In genomic region chr20:1810926-1811620, GRCh38 we compare ENCODE assay signal across 9 cellular contexts.
DNase-seq lines count a peak whose midpoint lies in the region; ATAC-seq and TF ChIP-seq lines count a peak whose summit lies in the region.
"Had no signal": no experiment of that assay in that cellular context is flagged by ENCODE, and none has a peak within 500 bp of the region (broad histone marks: within the 10 kb centered on the region; RNA-seq: fewer than 3 reads in every experiment).

No MANE protein-coding gene starts in this region.

- DNase-seq in MG63 = peak; percentile 50
- peak; percentile 57 for DNase-seq in mammary epithelial cell
- no peak for DNase-seq in HuH-7 (ENCODE audit: low spot score)
- DNase-seq in SJCRH30 = no peak
- DNase-seq in NCI-H2171 treated with DMSO at 0.1 percent for 48 hours (lab: John Stamatoyannopoulos, UW) = no peak

- H3K4me3 ChIP-seq in MG63 (no peak overlapping the region), mammary epithelial cell (replicated peaks in 1 of 3; ENCODE audit: insufficient read depth in 1 of 3, low read depth in 2 of 3, low read length in 3 of 3) (no peak overlapping the region), liver (ENCODE audit: low read depth in 1 of 3, low read length in 3 of 3) (no peak overlapping the region), thymus (ENCODE audit: low read length) (no peak overlapping the region), SJCRH30 (no peak overlapping the region)

- intact Hi-C loops in mammary epithelial cell (cut with micrococcal nuclease) = no loop called here

- no peaks in the 10 kb centered on the region for H4K20me1 ChIP-seq in mammary epithelial cell (ENCODE audit: insufficient read depth, low read length)

- H3K27ac ChIP-seq in mammary epithelial cell (ENCODE audit: insufficient read depth, low read depth, low read length) (peak overlapping the region; percentile 87), liver (ENCODE audit: low read depth in 1 of 2, low read length in 2 of 2) (peak overlapping the region; percentile 49 to 72), thymus (ENCODE audit: low read depth) (peak overlapping the region; percentile 8), SJCRH30 (no peak overlapping the region)

- peak overlapping the region; percentile 61 for H3K9ac ChIP-seq in mammary epithelial cell (ENCODE audit: insufficient read depth, low read length)
- H3K9ac ChIP-seq in liver (ENCODE audit: low read depth in 1 of 2, low read length in 2 of 2) = no peak overlapping the region

- H3K4me2 ChIP-seq in mammary epithelial cell (ENCODE audit: insufficient read depth, low read depth, low read length) = peak overlapping the region; percentile 17

- TF ChIP-seq RAD21 in liver (IDR thresholded peaks at IDR 0.05) = no peak

- H3K27me3 ChIP-seq in MG63 (no peaks in the 10 kb centered on the region), mammary epithelial cell (ENCODE audit: insufficient read depth, low read length) (no peaks in the 10 kb centered on the region), liver (ENCODE audit: control insufficient read depth in 4 of 4, insufficient read depth in 4 of 4, low read length in 3 of 4) (no peaks in the 10 kb centered on the region), thymus (ENCODE audit: control insufficient read depth, insufficient read depth) (no peaks in the 10 kb centered on the region), SJCRH30 (peaks cover 4% of the 10 kb centered on the region; the same call in 1 of the 2 replicates)

- BruUV-seq in mammary epithelial cell (replicated peaks; lab: Mats Ljungman, UMichigan) = no TSS peak

- dilution Hi-C loops in mammary epithelial cell (cut with HindIII; ENCODE audit: low sequenced_read_pairs) = no loop called here

- TF ChIP-seq CTCF in mammary epithelial cell (conservative IDR thresholded peaks at IDR 0.05 in 1 of 2, IDR thresholded peaks at IDR 0.05 in 1 of 2; ENCODE audit: extremely low read depth in 1 of 2, insufficient read depth in 1 of 2, low read depth in 1 of 2, low read length in 2 of 2) = no peak
- no peak for TF ChIP-seq CTCF in liver (IDR thresholded peaks at IDR 0.05; ENCODE audit: low read depth, low read length, missing input control)

- H3K4me1 ChIP-seq in mammary epithelial cell (ENCODE audit: insufficient read depth, low read length) (peaks cover 78% of the 10 kb centered on the region), liver (ENCODE audit: control insufficient read depth in 4 of 4, insufficient read depth in 4 of 4, low read length in 3 of 4) (peaks cover 7 to 29% (median 15%) of the 10 kb centered on the region in 4 donors), thymus (ENCODE audit: control insufficient read depth, insufficient read depth, low read length) (peaks cover under 1% of the 10 kb centered on the region), SJCRH30 (no peaks in the 10 kb centered on the region)

- 13% methylated on average over 5 of the region's 7 CpGs for WGBS in mammary epithelial cell (ENCODE audit: low coverage, missing lambda C conversion rate)
- 28% methylated on average over 7 of the region's 7 CpGs for WGBS in liver
- WGBS in thymus = 14% methylated on average over 7 of the region's 7 CpGs

- H3K9me3 ChIP-seq in MG63 = no peaks in the 10 kb centered on the region
- no peaks in the 10 kb centered on the region for H3K9me3 ChIP-seq in mammary epithelial cell (replicated peaks; ENCODE audit: insufficient read depth, low read length)
- no peaks in the 10 kb centered on the region for H3K9me3 ChIP-seq in liver (ENCODE audit: control insufficient read depth in 4 of 4, low read length in 3 of 4)
- H3K9me3 ChIP-seq in thymus (ENCODE audit: control insufficient read depth) = no peaks in the 10 kb centered on the region
- H3K9me3 ChIP-seq in SJCRH30 (replicated peaks) = no peaks in the 10 kb centered on the region

- H2AFZ ChIP-seq in mammary epithelial cell (ENCODE audit: low read depth, low read length) = peak overlapping the region; percentile 72

- in situ Hi-C loops in mammary epithelial cell (cut with MboI; ENCODE audit: low sequenced_read_pairs in 2 of 2) = no loop called here

- H3K36me3 ChIP-seq in MG63 = no peaks in the 10 kb centered on the region
- H3K36me3 ChIP-seq in mammary epithelial cell (ENCODE audit: insufficient read depth, low read length) = no peaks in the 10 kb centered on the region
- no peaks in the 10 kb centered on the region for H3K36me3 ChIP-seq in liver (ENCODE audit: control insufficient read depth in 4 of 4, insufficient read depth in 3 of 4, low read depth in 1 of 4, low read length in 3 of 4)
- H3K36me3 ChIP-seq in thymus (ENCODE audit: control insufficient read depth, insufficient read depth) = no peaks in the 10 kb centered on the region
- H3K36me3 ChIP-seq in SJCRH30 = no peaks in the 10 kb centered on the region

- no peak for ATAC-seq in HG03095 (IDR thresholded peaks at IDR 0.05; ENCODE audit: unreplicated experiment)
- ATAC-seq: HCT116 had no signal

- no peaks in the 10 kb centered on the region for H3K79me2 ChIP-seq in mammary epithelial cell (ENCODE audit: insufficient read depth, low read length)

- CTCF ChIA-PET in mammary epithelial cell (lab: Charles Lee; ENCODE audit: low non-redundant PET) = interaction anchor here (0.6 kb wide), 1 partner anchor 89 kb away, joined by 3 read pairs; no protein-coding TSS in a partner anchor

TF ChIP-seq in liver, 16 proteins besides CTCF, POLR2A, EP300 and RAD21:
- peak; percentile 11 for TF ChIP-seq SP1 (IDR thresholded peaks at IDR 0.05)
- peak in 1 of 2 donors; percentile 26 for TF ChIP-seq HNF4A (conservative IDR thresholded peaks at IDR 0.05)
- TF ChIP-seq MAX (IDR thresholded peaks at IDR 0.05) = peak; percentile 62
- no peak for TF ChIP-seq JUND (IDR thresholded peaks at IDR 0.05)
- TF ChIP-seq RXRA (IDR thresholded peaks at IDR 0.05) = peak; percentile 13 to 45
- TF ChIP-seq FOXA1 (IDR thresholded peaks at IDR 0.05) = no peak
- TF ChIP-seq YY1 (IDR thresholded peaks at IDR 0.05) = no peak
- no peak for TF ChIP-seq GABPA (IDR thresholded peaks at IDR 0.05 in 1 of 2, conservative IDR thresholded peaks at IDR 0.05 in 1 of 2)
- TF ChIP-seq ZBTB33 (IDR thresholded peaks at IDR 0.05) = no peak
- no peak for TF ChIP-seq ATF3 (IDR thresholded peaks at IDR 0.05)

Comparison
In these comparisons a context has a peak if more than half of its experiments do, and no peak if none do; other contexts are left out.
1. DNase-seq: peak in MG63 (single experiment) and mammary epithelial cell (single experiment); none in HuH-7 (single experiment), SJCRH30 (0 of 2) and NCI-H2171 treated with DMSO at 0.1 percent for 48 hours (single experiment).